Comparison of ENCODE assay signal across 35 cellular contexts in the genomic region with DNA sequence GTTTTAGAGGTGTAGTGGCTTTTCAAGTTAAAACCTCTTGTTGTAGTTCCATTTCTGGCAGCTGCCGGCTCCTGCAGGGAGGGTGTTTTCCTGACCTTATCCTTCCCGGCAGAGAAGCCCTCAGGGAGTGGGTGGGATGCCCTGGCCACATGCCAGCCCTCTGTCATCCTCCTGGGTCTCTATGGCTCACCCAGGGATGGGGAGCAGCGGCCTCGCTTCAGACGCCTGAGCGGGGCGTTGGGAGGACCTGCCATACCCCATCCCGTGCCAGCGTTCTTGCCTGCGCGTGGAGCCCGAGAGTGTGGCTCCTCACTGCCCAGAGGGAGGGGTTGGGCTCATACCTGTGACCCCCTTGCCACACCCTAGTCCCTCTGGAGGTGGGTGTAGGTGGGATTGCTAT. TPM values are rescaled to one million over a fixed set of nuclear protein-coding genes. Genes with fewer than 3 reads are reported as not detected.
DNase-seq lines count a peak whose midpoint lies in the region; ATAC-seq, FAIRE-seq and TF ChIP-seq lines count a peak whose summit lies in the region.
"Had no signal": no experiment of that assay in that cellular context is flagged by ENCODE, and none has a peak within 500 bp of the region (broad histone marks: within the 10 kb centered on the region; RNA-seq: fewer than 3 reads in every experiment).

No MANE protein-coding gene starts in this region.

- peak overlapping the region; percentile 10 for H3K4me3 ChIP-seq in left ventricle myocardium inferior
- H3K4me3 ChIP-seq: body of pancreas, pancreas, smooth muscle cell, suprapubic skin, upper lobe of right lung had no signal

- intact Hi-C loops in left ventricle myocardium inferior (cut with micrococcal nuclease) = no loop called here

- DNase-seq in DMS79 treated with DMSO at 0.1 percent for 48 hours (lab: John Stamatoyannopoulos, UW) (peak; percentile 27), DMS79 (lab: John Stamatoyannopoulos, UW) (no peak), HTR-8/SVneo (ENCODE audit: insufficient read length, low spot score) (no peak), left ventricle myocardium inferior (peak; percentile 67), NCI-H446 treated with DMSO at 0.1 percent for 48 hours (lab: John Stamatoyannopoulos, UW) (no peak)
- DNase-seq: activated CD4-positive, alpha-beta T cell treated with anti-CD3 and anti-CD28 coated beads, Interleukin-2, amount 50 U/mL, for 48 hours; activated CD4-positive, CD25-positive, alpha-beta regulatory T cell treated with anti-CD3 and anti-CD28 coated beads, Interleukin-2, amount 50 U/mL, for 72 hours; activated T-cell treated with anti-CD3 and anti-CD28 coated beads, Interleukin-2, amount 50 U/mL, for 48 hours; body of pancreas; cerebellar nuclear complex; dorsolateral prefrontal cortex; GDM1; hypothalamus; left colon; NCI-H1048; NCI-H2029; NCI-H446; nephron progenitor cell; NK-92 treated with Interleukin-12 subunit alpha and Interleukin-12 subunit beta, amount 100 ng/mL, for 24 hours; PC-3; retina; stimulated activated naive CD4-positive, alpha-beta T cell treated with Interleukin-2 at 50 U/mL for 16 hours; upper lobe of right lung had no signal

- H3K27ac ChIP-seq in adipose tissue (ENCODE audit: low read depth, low read length) (peak overlapping the region; percentile 15), left ventricle myocardium inferior (replicated peaks) (peak overlapping the region; percentile 73)
- H3K27ac ChIP-seq: 22Rv1, body of pancreas, pancreas, suprapubic skin, upper lobe of right lung had no signal

- no peaks in the 10 kb centered on the region for H3K9me3 ChIP-seq in left ventricle myocardium inferior (replicated peaks)
- H3K9me3 ChIP-seq: body of pancreas, pancreas, suprapubic skin, upper lobe of right lung had no signal

- no peaks in the 10 kb centered on the region for H3K36me3 ChIP-seq in left ventricle myocardium inferior
- H3K36me3 ChIP-seq: pancreas, suprapubic skin, upper lobe of right lung had no signal

- FAIRE-seq in HTR-8/SVneo (lab: Jason Lieb, UNC) = peak; percentile 58
- FAIRE-seq: endometrium, frontal cortex, pancreas had no signal

- WGBS in adipose tissue, 3 donors = 64 to 77% (median 67%) methylated on average over 12 of the region's 12 CpGs

- ATAC-seq in HG03378 (IDR thresholded peaks at IDR 0.05; ENCODE audit: unreplicated experiment) (no peak), HG03354 (IDR thresholded peaks at IDR 0.05; ENCODE audit: poor library complexity, severe bottlenecking, unreplicated experiment) (no peak)
- ATAC-seq: body of pancreas, HCT116, left colon, pancreas, PC-3, upper lobe of right lung had no signal

- no peaks in the 10 kb centered on the region for H3K27me3 ChIP-seq in left ventricle myocardium inferior (ENCODE audit: low read depth)
- H3K27me3 ChIP-seq: body of pancreas, pancreas, upper lobe of right lung had no signal

- H3K4me1 ChIP-seq in left ventricle myocardium inferior = peaks cover 23% of the 10 kb centered on the region
- H3K4me1 ChIP-seq: body of pancreas, pancreas, upper lobe of right lung had no signal

- TF ChIP-seq CTCF in left ventricle myocardium inferior (IDR thresholded peaks at IDR 0.05; ENCODE audit: borderline replicate concordance) = no peak

RNA-seq across cellular contexts. Expression of gene KCNJ12, which starts 11.9 kb away (rescaled TPM):
- 1 to 10 TPM in 1 of 3 donors, under 1 TPM in 2; 0.12 to 2.1 (median 0.51) TPM for polyA plus RNA-seq in adipose tissue
- 12.3 TPM for total RNA-seq in left ventricle myocardium inferior
- total RNA-seq: T-helper 2 cell treated with Interferon-gamma antibody and Interleukin-4, amounts not matched to agents 100 ng/mL and 5 ng/mL, for 36 hours had no signal
- polyA plus RNA-seq: CD14-positive monocyte had no signal

Comparison
In these comparisons a context has a peak if more than half of its experiments do, and no peak if none do; other contexts are left out.
1. DNase-seq: peak in DMS79 treated with DMSO at 0.1 percent for 48 hours (single experiment) and left ventricle myocardium inferior (single experiment); none in DMS79 (single experiment), HTR-8/SVneo (single experiment) and NCI-H446 treated with DMSO at 0.1 percent for 48 hours (single experiment).